Comparison of ENCODE assay signal across 9 cellular contexts in the genomic region with DNA sequence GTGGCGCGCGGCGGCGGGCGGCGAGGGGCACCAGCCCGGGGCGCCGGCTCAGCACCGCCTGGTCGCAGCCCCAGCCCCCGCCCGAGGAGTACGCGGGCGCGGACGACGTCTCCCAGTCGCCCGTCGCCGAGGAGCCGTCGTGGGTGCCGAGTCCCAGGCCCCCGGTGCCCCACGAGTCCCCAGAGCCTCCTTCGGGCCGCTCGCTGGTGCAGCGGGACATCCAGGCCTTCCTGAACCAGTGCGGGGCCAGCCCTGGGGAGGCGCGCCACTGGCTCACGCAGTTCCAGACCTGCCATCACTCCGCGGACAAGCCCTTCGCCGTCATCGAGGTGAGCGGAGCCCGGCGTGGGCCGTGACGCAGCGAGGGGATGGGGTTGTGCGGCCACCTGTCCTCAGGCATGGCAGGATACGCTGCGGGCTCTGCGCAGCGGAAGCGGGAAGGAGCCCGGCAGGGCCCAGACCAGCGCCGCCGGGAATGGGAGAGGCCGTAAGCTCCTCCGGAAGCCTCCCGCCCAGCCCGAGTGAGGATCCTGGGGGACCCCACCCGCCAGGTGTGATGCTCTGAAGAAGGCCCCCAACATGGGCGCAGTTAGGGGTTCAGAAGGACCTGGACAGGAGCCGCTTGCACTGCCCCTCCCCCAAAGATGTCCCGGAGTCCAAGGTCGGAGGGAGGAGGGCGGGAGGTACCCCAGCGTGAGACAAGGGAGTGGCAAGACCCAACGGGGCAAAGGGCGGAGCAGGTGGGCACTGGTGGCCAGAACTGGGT. TPM values are rescaled to one million over a fixed set of nuclear protein-coding genes. Genes with fewer than 3 reads are reported as not detected.
DNase-seq lines count a peak whose midpoint lies in the region; ATAC-seq and TF ChIP-seq lines count a peak whose summit lies in the region.
"Had no signal": no experiment of that assay in that cellular context is flagged by ENCODE, and none has a peak within 500 bp of the region (broad histone marks: within the 10 kb centered on the region; RNA-seq: fewer than 3 reads in every experiment).

No MANE protein-coding gene starts in this region.

- ATAC-seq in activated naive CD8-positive, alpha-beta T cell treated with anti-CD3 and anti-CD28 coated beads, Interleukin-2, amount 10 ng/mL, durations not matched to agents 7 days and 5 days (ENCODE audit: low read depth): no peak
- no peak for ATAC-seq in stimulated activated memory B cell treated with anti-CD40 and anti-IgM and Interleukin-4, amounts not matched to agents 10 μg/mL and 1 μg/mL and 100 μg/mL, for 72 hours
- no peak for ATAC-seq in GM21737 (IDR thresholded peaks at IDR 0.05; ENCODE audit: unreplicated experiment)

- POLR2A ChIA-PET in activated naive CD8-positive, alpha-beta T cell treated with anti-CD3 and anti-CD28 coated beads, Interleukin-2, amount 10 ng/mL, durations not matched to agents 7 days and 5 days (lab: Charles Lee): interaction anchor here (1.2 kb wide), 1 partner anchor 10 kb away, joined by 4 read pairs; the partner anchor contains the start of gene TMEM101

- peak overlapping the region; percentile 52 for H3K4me3 ChIP-seq in kidney epithelial cell (ENCODE audit: low read depth, low read length)

- peaks cover 17% of the 10 kb centered on the region for H3K4me1 Mint-ChIP-seq in activated naive CD8-positive, alpha-beta T cell treated with anti-CD3 and anti-CD28 coated beads, Interleukin-2, amount 10 ng/mL, durations not matched to agents 7 days and 5 days
- H3K4me1 Mint-ChIP-seq in stimulated activated memory B cell treated with anti-CD40 and anti-IgM and Interleukin-4, amounts not matched to agents 10 μg/mL and 1 μg/mL and 100 μg/mL, for 72 hours: peaks cover 25% of the 10 kb centered on the region

- no peak for TF ChIP-seq CTCF in kidney epithelial cell (IDR thresholded peaks at IDR 0.05; ENCODE audit: insufficient read depth, low read length, poor library complexity, severe bottlenecking)

- peak; percentile 14 to 31 for DNase-seq in NCI-H2081 (lab: John Stamatoyannopoulos, UW)
- DNase-seq in NCI-H2081 treated with DMSO at 0.1 percent for 48 hours (lab: John Stamatoyannopoulos, UW): no peak
- DNase-seq in activated naive CD8-positive, alpha-beta T cell treated with anti-CD3 and anti-CD28 coated beads, Interleukin-2, amount 10 ng/mL, durations not matched to agents 7 days and 5 days: peak; percentile 54
- no peak for DNase-seq in kidney epithelial cell (ENCODE audit: low read depth)
- DNase-seq in midbrain (lab: John Stamatoyannopoulos, UW): no peak
- DNase-seq in GOT3 (lab: John Stamatoyannopoulos, UW): no peak

- H3K27me3 Mint-ChIP-seq in activated naive CD8-positive, alpha-beta T cell treated with anti-CD3 and anti-CD28 coated beads, Interleukin-2, amount 10 ng/mL, durations not matched to agents 7 days and 5 days: peaks cover 28% of the 10 kb centered on the region
- H3K27me3 Mint-ChIP-seq in stimulated activated memory B cell treated with anti-CD40 and anti-IgM and Interleukin-4, amounts not matched to agents 10 μg/mL and 1 μg/mL and 100 μg/mL, for 72 hours: peaks cover 22% of the 10 kb centered on the region

- H3K36me3 Mint-ChIP-seq in activated naive CD8-positive, alpha-beta T cell treated with anti-CD3 and anti-CD28 coated beads, Interleukin-2, amount 10 ng/mL, durations not matched to agents 7 days and 5 days: no peaks in the 10 kb centered on the region
- peaks cover 9% of the 10 kb centered on the region for H3K36me3 Mint-ChIP-seq in stimulated activated memory B cell treated with anti-CD40 and anti-IgM and Interleukin-4, amounts not matched to agents 10 μg/mL and 1 μg/mL and 100 μg/mL, for 72 hours

- no peak overlapping the region for H3K27ac Mint-ChIP-seq in activated naive CD8-positive, alpha-beta T cell treated with anti-CD3 and anti-CD28 coated beads, Interleukin-2, amount 10 ng/mL, durations not matched to agents 7 days and 5 days
- H3K27ac Mint-ChIP-seq in stimulated activated memory B cell treated with anti-CD40 and anti-IgM and Interleukin-4, amounts not matched to agents 10 μg/mL and 1 μg/mL and 100 μg/mL, for 72 hours: no peak overlapping the region

- no peaks in the 10 kb centered on the region for H3K36me3 ChIP-seq in kidney epithelial cell (ENCODE audit: control insufficient read depth, insufficient read depth, low read length)
- H3K36me3 ChIP-seq: uterus had no signal

- no peaks in the 10 kb centered on the region for H3K27me3 ChIP-seq in kidney epithelial cell (ENCODE audit: control insufficient read depth, insufficient read depth, low read length)

- H3K4me3 Mint-ChIP-seq in activated naive CD8-positive, alpha-beta T cell treated with anti-CD3 and anti-CD28 coated beads, Interleukin-2, amount 10 ng/mL, durations not matched to agents 7 days and 5 days: peak overlapping the region; percentile 64
- H3K4me3 Mint-ChIP-seq in stimulated activated memory B cell treated with anti-CD40 and anti-IgM and Interleukin-4, amounts not matched to agents 10 μg/mL and 1 μg/mL and 100 μg/mL, for 72 hours: peak overlapping the region; percentile 31

- H3K9me3 Mint-ChIP-seq in activated naive CD8-positive, alpha-beta T cell treated with anti-CD3 and anti-CD28 coated beads, Interleukin-2, amount 10 ng/mL, durations not matched to agents 7 days and 5 days: no peaks in the 10 kb centered on the region
- no peaks in the 10 kb centered on the region for H3K9me3 Mint-ChIP-seq in stimulated activated memory B cell treated with anti-CD40 and anti-IgM and Interleukin-4, amounts not matched to agents 10 μg/mL and 1 μg/mL and 100 μg/mL, for 72 hours

RNA-seq across cellular contexts. Expression of gene NAGS, which starts 0.5 kb away (rescaled TPM):
- total RNA-seq in activated naive CD8-positive, alpha-beta T cell treated with anti-CD3 and anti-CD28 coated beads, Interleukin-2, amount 10 ng/mL, durations not matched to agents 7 days and 5 days: 1 to 10 TPM; 1.4 TPM
- total RNA-seq in kidney epithelial cell: 15.7 and 19.4 TPM in 2 replicates

RNA-seq across cellular contexts. Expression of gene TMEM101, which starts 9.8 kb away (rescaled TPM):
- total RNA-seq in activated naive CD8-positive, alpha-beta T cell treated with anti-CD3 and anti-CD28 coated beads, Interleukin-2, amount 10 ng/mL, durations not matched to agents 7 days and 5 days: 10 to 100 TPM; 30.3 to 31.7 TPM
- total RNA-seq in kidney epithelial cell: 37.8 and 52.4 TPM in 2 replicates

RNA-seq across cellular contexts. Expression of gene PYY, which starts 51.2 kb away (rescaled TPM):
- total RNA-seq in activated naive CD8-positive, alpha-beta T cell treated with anti-CD3 and anti-CD28 coated beads, Interleukin-2, amount 10 ng/mL, durations not matched to agents 7 days and 5 days: not detected
- 0.48 TPM in 1 of 2 replicates, not detected in the other for total RNA-seq in kidney epithelial cell
- total RNA-seq: uterus had no signal

Comparison
In these comparisons a context has a peak if more than half of its experiments do, and no peak if none do; other contexts are left out.
1. DNase-seq: peak in NCI-H2081 (2 of 2) and activated naive CD8-positive, alpha-beta T cell treated with anti-CD3 and anti-CD28 coated beads, Interleukin-2, amount 10 ng/mL, durations not matched to agents 7 days and 5 days (single experiment); none in NCI-H2081 treated with DMSO at 0.1 percent for 48 hours (single experiment), kidney epithelial cell (single experiment), midbrain (single experiment) and GOT3 (single experiment).